In genomic region chr3:106440672-106441071, GRCh38 we compare ENCODE assay signal across 28 cellular contexts.
DNase-seq lines count a peak whose midpoint lies in the region; ATAC-seq, FAIRE-seq and TF ChIP-seq lines count a peak whose summit lies in the region.
"Had no signal": no experiment of that assay in that cellular context is flagged by ENCODE, and none has a peak within 500 bp of the region (broad histone marks: within the 10 kb centered on the region; RNA-seq: fewer than 3 reads in every experiment).

No MANE protein-coding gene starts in this region.

- no peak overlapping the region for H3K9ac ChIP-seq in SK-N-MC (ENCODE audit: insufficient read length)
- H3K9ac ChIP-seq: BLaER1 had no signal

- ATAC-seq in GM19043 (IDR thresholded peaks at IDR 0.05; ENCODE audit: low read depth, unreplicated experiment): peak; percentile 64
- ATAC-seq in HG03175 (IDR thresholded peaks at IDR 0.05; ENCODE audit: unreplicated experiment): peak; percentile 56
- ATAC-seq in HG03097 (IDR thresholded peaks at IDR 0.05; ENCODE audit: low FRiP score, unreplicated experiment): no peak
- ATAC-seq: activated T-cell treated with anti-CD3 and anti-CD28 coated beads, Interleukin-2, amount 50 U/mL, for 4 hours; left lobe of liver; naive thymus-derived CD4-positive, alpha-beta T cell; upper lobe of right lung had no signal

- TF ChIP-seq POLR2A in H54 (IDR thresholded peaks at IDR 0.05; ENCODE audit: low read depth, low read length): no peak

- POLR2A ChIA-PET in A673 (lab: Charles Lee; ENCODE audit: low non-redundant PET): no interaction called here

- no peaks in the 10 kb centered on the region for H3K36me3 Mint-ChIP-seq in progenitor cell of endocrine pancreas (ENCODE audit: insufficient read depth)
- H3K36me3 Mint-ChIP-seq: mesothelial cell of epicardium had no signal

- TF ChIP-seq CTCF in A673 (conservative IDR thresholded peaks at IDR 0.05; ENCODE audit: low read depth, low read length) (no peak), progenitor cell of endocrine pancreas (IDR thresholded peaks at IDR 0.05; ENCODE audit: unreplicated experiment) (no peak), BE2C (IDR thresholded peaks at IDR 0.05; ENCODE audit: low read depth, low read length) (no peak)

- peak; percentile 80 for DNase-seq in A673 (ENCODE audit: low spot score)
- DNase-seq in SK-N-MC (ENCODE audit: low read depth, low spot score): peak; percentile 60
- DNase-seq in H54 (ENCODE audit: insufficient read length, low spot score): no peak
- DNase-seq in progenitor cell of endocrine pancreas (ENCODE audit: low spot score, unreplicated experiment): no peak
- DNase-seq in BE2C: no peak
- DNase-seq: activated CD4-positive, alpha-beta T cell treated with anti-CD3 and anti-CD28 coated beads for 4 hours; activated naive CD4-positive, alpha-beta T cell treated with Interleukin-2 at 50 U/mL for 16 hours; activated T-cell treated with anti-CD3 and anti-CD28 coated beads, Interleukin-2, amount 50 U/mL, for 4 hours; amniotic stem cell; effector memory CD4-positive, alpha-beta T cell; foreskin fibroblast; MG63; naive thymus-derived CD4-positive, alpha-beta T cell; NCI-H2029 treated with DMSO at 0.1 percent for 48 hours; NCI-H2227 treated with DMSO at 0.1 percent for 48 hours; nucleus accumbens; stimulated activated CD4-positive, alpha-beta T cell treated with anti-CD3 and anti-CD28 coated beads, Interleukin-1b, Interleukin-23, amount 100 ng/mL, for 48 hours; upper lobe of right lung had no signal

- FAIRE-seq in H54 (lab: Jason Lieb, UNC): no peak
- FAIRE-seq: colon, D721Med had no signal

- H3K36me3 ChIP-seq in A673 (ENCODE audit: insufficient read depth, low read length, poor library complexity, severe bottlenecking) (no peaks in the 10 kb centered on the region), SK-N-MC (ENCODE audit: insufficient read depth, low read length) (no peaks in the 10 kb centered on the region), BE2C (no peaks in the 10 kb centered on the region)
- H3K36me3 ChIP-seq: BLaER1, breast epithelium, MG63, upper lobe of right lung had no signal

- no peak overlapping the region for H3K27ac ChIP-seq in A673 (ENCODE audit: low read depth, low read length, poor library complexity, severe bottlenecking)
- H3K27ac ChIP-seq in SK-N-MC: no peak overlapping the region
- H3K27ac ChIP-seq: BLaER1, breast epithelium, skin epidermis, upper lobe of right lung had no signal

- no peaks in the 10 kb centered on the region for H3K4me1 Mint-ChIP-seq in progenitor cell of endocrine pancreas (ENCODE audit: low read depth)

- no peak overlapping the region for H3K27ac Mint-ChIP-seq in progenitor cell of endocrine pancreas
- H3K27ac Mint-ChIP-seq: mesothelial cell of epicardium; naive thymus-derived CD4-positive, alpha-beta T cell had no signal

- H3K9me3 Mint-ChIP-seq in progenitor cell of endocrine pancreas (ENCODE audit: low read depth): no peaks in the 10 kb centered on the region
- H3K9me3 Mint-ChIP-seq: activated T-cell treated with anti-CD3 and anti-CD28 coated beads, Interleukin-2, amount 50 U/mL, for 4 hours; naive thymus-derived CD4-positive, alpha-beta T cell had no signal

- H3K4me3 ChIP-seq in A673 (ENCODE audit: low read depth, low read length, poor library complexity, severe bottlenecking): no peak overlapping the region
- no peak overlapping the region for H3K4me3 ChIP-seq in SK-N-MC
- no peak overlapping the region for H3K4me3 ChIP-seq in BE2C (ENCODE audit: low read depth, low read length)
- H3K4me3 ChIP-seq: BLaER1, breast epithelium, MG63, skin epidermis, upper lobe of right lung had no signal

- H3K9me3 ChIP-seq in A673 (ENCODE audit: low read depth, low read length, poor library complexity, severe bottlenecking) (no peaks in the 10 kb centered on the region), SK-N-MC (ENCODE audit: low read depth, low read length) (no peaks in the 10 kb centered on the region), BE2C (no peaks in the 10 kb centered on the region)
- H3K9me3 ChIP-seq: BLaER1, breast epithelium, MG63, upper lobe of right lung had no signal

- H3K4me3 Mint-ChIP-seq in progenitor cell of endocrine pancreas (ENCODE audit: low read depth): no peak overlapping the region
- H3K4me3 Mint-ChIP-seq: activated T-cell treated with anti-CD3 and anti-CD28 coated beads, Interleukin-2, amount 50 U/mL, for 4 hours; mesothelial cell of epicardium; naive thymus-derived CD4-positive, alpha-beta T cell had no signal

- no TSS peak for BruUV-seq in A673 (replicated peaks; lab: Mats Ljungman, UMichigan)

- intact Hi-C loops in A673 (cut with micrococcal nuclease; ENCODE audit: unreplicated experiment): no loop called here

- CTCF ChIA-PET in A673 (lab: Charles Lee): no interaction called here

- no peaks in the 10 kb centered on the region for H3K27me3 ChIP-seq in A673 (replicated peaks; ENCODE audit: insufficient read depth, low read depth, low read length, poor library complexity)
- no peaks in the 10 kb centered on the region for H3K27me3 ChIP-seq in BE2C
- H3K27me3 ChIP-seq: BLaER1, breast epithelium, MG63, upper lobe of right lung had no signal

- no peaks in the 10 kb centered on the region for H3K27me3 Mint-ChIP-seq in progenitor cell of endocrine pancreas

- H3K4me1 ChIP-seq in A673 (ENCODE audit: insufficient read depth, low read length, poor library complexity, severe bottlenecking) (peaks cover 4% of the 10 kb centered on the region), BE2C (no peaks in the 10 kb centered on the region; the same call in 1 of the 2 replicates)
- H3K4me1 ChIP-seq: BLaER1, breast epithelium, upper lobe of right lung had no signal

Comparison
In these comparisons a context has a peak if more than half of its experiments do, and no peak if none do; other contexts are left out.
1. DNase-seq: peak in A673 (single experiment) and SK-N-MC (single experiment); none in H54 (single experiment), progenitor cell of endocrine pancreas (single experiment) and BE2C (single experiment).